Comparison of ENCODE assay signal across 33 cellular contexts in genomic region chr3:4337147-4337546, GRCh38.
"Had no signal": no experiment of that assay in that cellular context is flagged by ENCODE, and none has a peak within 500 bp of the region (broad histone marks: within the 10 kb centered on the region; RNA-seq: fewer than 3 reads in every experiment).

No MANE protein-coding gene starts in this region.

- H3K36me3 ChIP-seq: brain microvascular endothelial cell, esophagus squamous epithelium, gastroesophageal sphincter had no signal

- DNase-seq: activated CD4-positive, alpha-beta memory T cell treated with anti-CD3 and anti-CD28 coated beads, Interleukin-2, amount 10 ng/mL, durations not matched to agents 7 days and 5 days; activated CD4-positive, alpha-beta T cell treated with anti-CD3 and anti-CD28 coated beads for 36 hours; activated CD4-positive, alpha-beta T cell treated with anti-CD3 and anti-CD28 coated beads, Interleukin-2, amount 10 ng/mL, durations not matched to agents 7 days and 5 days; activated CD4-positive, alpha-beta T cell treated with anti-CD3 and anti-CD28 coated beads, Interleukin-2, amount 50 U/mL, for 4 hours; activated CD4-positive, CD25-positive, alpha-beta regulatory T cell; activated CD4-positive, CD25-positive, alpha-beta regulatory T cell treated with anti-CD3 and anti-CD28 coated beads, Interleukin-2, amount 50 U/mL, for 72 hours; activated CD8-positive, alpha-beta memory T cell treated with anti-CD3 and anti-CD28 coated beads, Interleukin-2, amount 50 U/mL, for 48 hours; activated gamma-delta T cell; activated naive CD4-positive, alpha-beta T cell; activated naive CD4-positive, alpha-beta T cell treated with anti-CD3 and anti-CD28 coated beads, Interleukin-2, amount 10 ng/mL, durations not matched to agents 7 days and 5 days; activated naive CD8-positive, alpha-beta T cell treated with anti-CD3 and anti-CD28 coated beads, Interleukin-2, amount 10 ng/mL, durations not matched to agents 7 days and 5 days; activated T-cell treated with anti-CD3 and anti-CD28 coated beads for 4 hours; activated T-cell treated with anti-CD3 and anti-CD28 coated beads, Interleukin-2, amount 50 U/mL, for 24 hours; activated T-cell treated with anti-CD3 and anti-CD28 coated beads, Interleukin-2, amount 50 U/mL, for 72 hours; amniotic stem cell; anterior cingulate cortex; brain microvascular endothelial cell; cortex of kidney; dermis blood vessel endothelial cell; effector CD4-positive, alpha-beta T cell; effector memory CD8-positive, alpha-beta T cell; esophagus squamous epithelium; foreskin melanocyte; head of caudate nucleus; T-helper 2 cell had no signal

- H3K9me3 ChIP-seq: esophagus squamous epithelium, gastroesophageal sphincter had no signal

- H3K4me3 ChIP-seq: esophagus squamous epithelium, gastroesophageal sphincter had no signal

- H3K27ac ChIP-seq: brain microvascular endothelial cell, epithelial cell of prostate, esophagus squamous epithelium, gastroesophageal sphincter had no signal

- H3K36me3 Mint-ChIP-seq: activated naive CD4-positive, alpha-beta T cell treated with anti-CD3 and anti-CD28 coated beads, Interleukin-2, amount 10 ng/mL, durations not matched to agents 7 days and 5 days; activated naive CD4-positive, alpha-beta T cell treated with anti-CD3 and anti-CD28 coated beads, Interleukin-2, amount 50 U/mL, for 72 hours had no signal

- H3K27ac Mint-ChIP-seq: activated CD4-positive, alpha-beta memory T cell treated with anti-CD3 and anti-CD28 coated beads, Interleukin-2, amount 10 ng/mL, durations not matched to agents 7 days and 5 days; activated CD4-positive, alpha-beta T cell treated with anti-CD3 and anti-CD28 coated beads for 36 hours; activated CD4-positive, alpha-beta T cell treated with anti-CD3 and anti-CD28 coated beads, Interleukin-2, amount 10 ng/mL, durations not matched to agents 7 days and 5 days; activated naive CD4-positive, alpha-beta T cell treated with anti-CD3 and anti-CD28 coated beads, Interleukin-2, amount 10 ng/mL, durations not matched to agents 7 days and 5 days; activated naive CD8-positive, alpha-beta T cell treated with anti-CD3 and anti-CD28 coated beads, Interleukin-2, amount 10 ng/mL, durations not matched to agents 7 days and 5 days; activated T-cell treated with anti-CD3 and anti-CD28 coated beads, Interleukin-2, amount 50 U/mL, for 24 hours; activated T-cell treated with anti-CD3 and anti-CD28 coated beads, Interleukin-2, amount 50 U/mL, for 72 hours; effector memory CD8-positive, alpha-beta T cell had no signal

- H3K4me3 Mint-ChIP-seq: activated CD4-positive, alpha-beta memory T cell treated with anti-CD3 and anti-CD28 coated beads, Interleukin-2, amount 10 ng/mL, durations not matched to agents 7 days and 5 days; activated CD4-positive, alpha-beta T cell treated with anti-CD3 and anti-CD28 coated beads for 36 hours; activated CD4-positive, alpha-beta T cell treated with anti-CD3 and anti-CD28 coated beads, Interleukin-2, amount 10 ng/mL, durations not matched to agents 7 days and 5 days; activated naive CD4-positive, alpha-beta T cell treated with anti-CD3 and anti-CD28 coated beads, Interleukin-2, amount 10 ng/mL, durations not matched to agents 7 days and 5 days; activated naive CD8-positive, alpha-beta T cell treated with anti-CD3 and anti-CD28 coated beads, Interleukin-2, amount 10 ng/mL, durations not matched to agents 7 days and 5 days; activated T-cell treated with anti-CD3 and anti-CD28 coated beads, Interleukin-2, amount 50 U/mL, for 24 hours; activated T-cell treated with anti-CD3 and anti-CD28 coated beads, Interleukin-2, amount 50 U/mL, for 72 hours; central memory CD8-positive, alpha-beta T cell; effector memory CD8-positive, alpha-beta T cell had no signal

- H3K4me1 Mint-ChIP-seq: activated CD4-positive, alpha-beta T cell treated with anti-CD3 and anti-CD28 coated beads for 36 hours; central memory CD8-positive, alpha-beta T cell had no signal

- FAIRE-seq: astrocyte, bronchial epithelial cell, colon, endothelial cell of umbilical vein had no signal

- H3K9me3 Mint-ChIP-seq: activated CD4-positive, alpha-beta memory T cell treated with anti-CD3 and anti-CD28 coated beads, Interleukin-2, amount 10 ng/mL, durations not matched to agents 7 days and 5 days; activated CD4-positive, alpha-beta T cell treated with anti-CD3 and anti-CD28 coated beads, Interleukin-2, amount 10 ng/mL, durations not matched to agents 7 days and 5 days; activated naive CD4-positive, alpha-beta T cell treated with anti-CD3 and anti-CD28 coated beads, Interleukin-2, amount 10 ng/mL, durations not matched to agents 7 days and 5 days; activated naive CD4-positive, alpha-beta T cell treated with anti-CD3 and anti-CD28 coated beads, Interleukin-2, amount 50 U/mL, for 72 hours; activated naive CD8-positive, alpha-beta T cell treated with anti-CD3 and anti-CD28 coated beads, Interleukin-2, amount 10 ng/mL, durations not matched to agents 7 days and 5 days; activated T-cell treated with anti-CD3 and anti-CD28 coated beads, Interleukin-2, amount 50 U/mL, for 24 hours; activated T-cell treated with anti-CD3 and anti-CD28 coated beads, Interleukin-2, amount 50 U/mL, for 72 hours; central memory CD8-positive, alpha-beta T cell; effector memory CD8-positive, alpha-beta T cell had no signal

- H3K27me3 ChIP-seq: brain microvascular endothelial cell, esophagus squamous epithelium, gastroesophageal sphincter had no signal

- ATAC-seq: activated CD4-positive, alpha-beta T cell treated with anti-CD3 and anti-CD28 coated beads for 36 hours; activated naive CD4-positive, alpha-beta T cell treated with anti-CD3 and anti-CD28 coated beads, Interleukin-2, amount 50 U/mL, for 72 hours; activated T-cell treated with anti-CD3 and anti-CD28 coated beads, Interleukin-2, amount 50 U/mL, for 72 hours; effector memory CD8-positive, alpha-beta T cell; gastroesophageal sphincter had no signal

- H3K27me3 Mint-ChIP-seq: activated CD4-positive, alpha-beta memory T cell treated with anti-CD3 and anti-CD28 coated beads, Interleukin-2, amount 10 ng/mL, durations not matched to agents 7 days and 5 days; activated CD4-positive, alpha-beta T cell treated with anti-CD3 and anti-CD28 coated beads for 36 hours; activated naive CD8-positive, alpha-beta T cell treated with anti-CD3 and anti-CD28 coated beads, Interleukin-2, amount 10 ng/mL, durations not matched to agents 7 days and 5 days; activated T-cell treated with anti-CD3 and anti-CD28 coated beads, Interleukin-2, amount 50 U/mL, for 24 hours; central memory CD8-positive, alpha-beta T cell; effector memory CD8-positive, alpha-beta T cell had no signal
